ENCODE assay signal across 22 cellular contexts in the genomic region with DNA sequence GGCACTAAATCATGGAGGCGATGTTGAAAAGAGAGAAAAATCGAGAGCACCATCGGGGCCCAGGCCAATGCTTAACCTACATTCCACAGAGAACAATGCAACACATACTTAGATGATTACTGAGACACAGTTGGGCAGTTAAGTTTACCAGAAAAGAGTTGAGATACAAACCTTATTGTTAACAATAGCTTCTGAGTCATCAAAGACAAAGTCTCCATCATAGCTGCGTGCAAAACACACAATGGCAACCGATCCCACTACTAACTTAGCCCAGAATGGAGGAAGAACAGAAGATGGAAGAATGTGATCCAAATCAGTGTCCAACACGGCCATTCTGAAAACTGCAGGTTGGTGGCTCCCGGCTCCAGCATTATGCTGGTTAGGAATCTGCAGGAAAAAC. TPM values are rescaled to one million over a fixed set of nuclear protein-coding genes. Genes with fewer than 3 reads are reported as not detected.
DNase-seq lines count a peak whose midpoint lies in the region; ATAC-seq and TF ChIP-seq lines count a peak whose summit lies in the region.
"Had no signal": no experiment of that assay in that cellular context is flagged by ENCODE, and none has a peak within 500 bp of the region (broad histone marks: within the 10 kb centered on the region; RNA-seq: fewer than 3 reads in every experiment).

No MANE protein-coding gene starts in this region.

- H3K4me1 Mint-ChIP-seq in activated CD4-positive, alpha-beta T cell treated with anti-CD3 and anti-CD28 coated beads for 36 hours, result peaks cover 8% of the 10 kb centered on the region
- peaks cover 15 to 25% of the 10 kb centered on the region in 2 donors for H3K4me1 Mint-ChIP-seq in immature natural killer cell

- no peak overlapping the region for H3K27ac Mint-ChIP-seq in activated CD4-positive, alpha-beta T cell treated with anti-CD3 and anti-CD28 coated beads for 36 hours
- peak overlapping the region in 1 of 6 donors; percentile 43 for H3K27ac Mint-ChIP-seq in immature natural killer cell
- H3K27ac Mint-ChIP-seq: natural killer cell had no signal

- no peak overlapping the region for H3K4me3 Mint-ChIP-seq in activated CD4-positive, alpha-beta T cell treated with anti-CD3 and anti-CD28 coated beads for 36 hours
- H3K4me3 Mint-ChIP-seq in immature natural killer cell, result no peak overlapping the region
- H3K4me3 Mint-ChIP-seq: natural killer cell had no signal

- no peaks in the 10 kb centered on the region for H3K9me3 ChIP-seq in adrenal gland (replicated peaks in 1 of 3)
- H3K9me3 ChIP-seq: BLaER1 treated with 17β-estradiol and CSF1 and Interleukin-3, amounts not matched to agents 10 nM and 100 nM; testis had no signal

- POLR2A ChIA-PET in activated CD4-positive, alpha-beta T cell treated with anti-CD3 and anti-CD28 coated beads for 36 hours (lab: Charles Lee), result no interaction called here

- H3K27ac ChIP-seq in temporal lobe (ENCODE audit: low read depth, low read length) (peak overlapping the region; percentile 84), adrenal gland (no peak overlapping the region)
- H3K27ac ChIP-seq: BLaER1 treated with 17β-estradiol and CSF1 and Interleukin-3, amounts not matched to agents 10 nM and 100 nM; testis had no signal

- H3K4me1 ChIP-seq in adrenal gland (replicated peaks in 1 of 2), result peaks cover 0 to 17% of the 10 kb centered on the region in 2 donors

- intact Hi-C loops in adrenal gland (cut with DNase I), result no loop called here
- intact Hi-C loops in activated CD4-positive, alpha-beta T cell treated with anti-CD3 and anti-CD28 coated beads for 36 hours (cut with DNase I, micrococcal nuclease), result no loop called here

- TF ChIP-seq CTCF in cardiac fibroblast (IDR thresholded peaks at IDR 0.05; ENCODE audit: low read depth, low read length) (no peak), adrenal gland (IDR thresholded peaks at IDR 0.05) (no peak)

- peaks cover 0 to 31% of the 10 kb centered on the region in 2 donors for H3K36me3 ChIP-seq in adrenal gland (replicated peaks in 1 of 2)

- ATAC-seq in activated CD4-positive, alpha-beta T cell treated with anti-CD3 and anti-CD28 coated beads for 36 hours, result no peak
- ATAC-seq: GM12878, natural killer cell had no signal

- 93 to 97% (median 95%) methylated on average over 7 of the region's 7 CpGs for WGBS in adrenal gland, 4 donors

- H3K4me3 ChIP-seq in cardiac fibroblast (replicated peaks in 1 of 2; ENCODE audit: low read depth in 2 of 2, low read length in 2 of 2) (no peak overlapping the region), adrenal gland (no peak overlapping the region)
- H3K4me3 ChIP-seq: BLaER1 treated with 17β-estradiol and CSF1 and Interleukin-3, amounts not matched to agents 10 nM and 100 nM; GM12878; smooth muscle cell; testis had no signal

- TF ChIP-seq POLR2A in adrenal gland (IDR thresholded peaks at IDR 0.05), result no peak

- H3K9me3 Mint-ChIP-seq in activated CD4-positive, alpha-beta T cell treated with anti-CD3 and anti-CD28 coated beads for 36 hours (ENCODE audit: low read depth), result no peaks in the 10 kb centered on the region
- H3K9me3 Mint-ChIP-seq in immature natural killer cell, result no peaks in the 10 kb centered on the region
- H3K9me3 Mint-ChIP-seq: natural killer cell had no signal

- DNase-seq in M059J (ENCODE audit: low read depth) (peak; percentile 69), cardiac fibroblast (ENCODE audit: low read depth in 2 of 2) (peak; percentile 50 to 90), iris pigment epithelial cell (ENCODE audit: low read depth) (peak; percentile 15), adrenal gland (no peak), immature natural killer cell (no peak)
- no peak for DNase-seq in activated CD4-positive, alpha-beta T cell treated with anti-CD3 and anti-CD28 coated beads for 36 hours
- DNase-seq: activated effector memory CD4-positive, alpha-beta T cell treated with Interleukin-2 at 50 U/mL for 16 hours; amniotic stem cell; cortex of kidney; erythroblast; GF-D8; mammary epithelial cell; natural killer cell; NCI-H1105; NCI-H2107; NCI-H748 treated with DMSO at 0.1 percent for 48 hours; T1000; testis had no signal

- CTCF ChIA-PET in activated CD4-positive, alpha-beta T cell treated with anti-CD3 and anti-CD28 coated beads for 36 hours (lab: Charles Lee), result interaction anchor here (0.5 to 1.3 kb wide), 3 partner anchors 12 to 546 kb away, joined by 3 to 5 read pairs (median 3); no protein-coding TSS in a partner anchor

- no peaks in the 10 kb centered on the region for H3K27me3 Mint-ChIP-seq in activated CD4-positive, alpha-beta T cell treated with anti-CD3 and anti-CD28 coated beads for 36 hours
- no peaks in the 10 kb centered on the region for H3K27me3 Mint-ChIP-seq in immature natural killer cell (ENCODE audit: low read depth in 3 of 3)

- peaks cover 36% of the 10 kb centered on the region for H3K36me3 Mint-ChIP-seq in activated CD4-positive, alpha-beta T cell treated with anti-CD3 and anti-CD28 coated beads for 36 hours (ENCODE audit: low read depth)
- H3K36me3 Mint-ChIP-seq in immature natural killer cell, result peaks cover 39 to 61% (median 41%) of the 10 kb centered on the region in 3 donors

- no peaks in the 10 kb centered on the region for H3K27me3 ChIP-seq in adrenal gland
- H3K27me3 ChIP-seq: BLaER1 treated with 17β-estradiol and CSF1 and Interleukin-3, amounts not matched to agents 10 nM and 100 nM; testis had no signal

RNA-seq across cellular contexts. Expression of a gene that starts 6.2 kb away (rescaled TPM):
- 8.7 and 11.0 TPM in 2 replicates for total RNA-seq in M059J (2014; rRNA removed; shearing (Covaris generic))
- total RNA-seq in temporal lobe, result 52.1 TPM
- 10 to 100 TPM in 5 of 8 donors, 1 to 10 TPM in 3; 6.7 to 14.7 (median 10.5) TPM for total RNA-seq in adrenal gland
- 1 to 10 TPM; 3.9 to 6.6 (median 4.7) TPM for polyA plus RNA-seq in adrenal gland
- total RNA-seq in activated CD4-positive, alpha-beta T cell treated with anti-CD3 and anti-CD28 coated beads for 36 hours, result 10 to 100 TPM; 13.5 to 19.0 TPM
- polyA plus RNA-seq in immature natural killer cell, result 1 to 10 TPM; 2.2 to 6.5 (median 5.8) TPM

Comparison
In these comparisons a context has a peak if more than half of its experiments do, and no peak if none do; other contexts are left out.
1. DNase-seq: peak in M059J (single experiment), cardiac fibroblast (2 of 2) and iris pigment epithelial cell (single experiment); none in adrenal gland (0 of 7), activated CD4-positive, alpha-beta T cell treated with anti-CD3 and anti-CD28 coated beads for 36 hours (single experiment) and immature natural killer cell (0 of 3).